In the genomic region with DNA sequence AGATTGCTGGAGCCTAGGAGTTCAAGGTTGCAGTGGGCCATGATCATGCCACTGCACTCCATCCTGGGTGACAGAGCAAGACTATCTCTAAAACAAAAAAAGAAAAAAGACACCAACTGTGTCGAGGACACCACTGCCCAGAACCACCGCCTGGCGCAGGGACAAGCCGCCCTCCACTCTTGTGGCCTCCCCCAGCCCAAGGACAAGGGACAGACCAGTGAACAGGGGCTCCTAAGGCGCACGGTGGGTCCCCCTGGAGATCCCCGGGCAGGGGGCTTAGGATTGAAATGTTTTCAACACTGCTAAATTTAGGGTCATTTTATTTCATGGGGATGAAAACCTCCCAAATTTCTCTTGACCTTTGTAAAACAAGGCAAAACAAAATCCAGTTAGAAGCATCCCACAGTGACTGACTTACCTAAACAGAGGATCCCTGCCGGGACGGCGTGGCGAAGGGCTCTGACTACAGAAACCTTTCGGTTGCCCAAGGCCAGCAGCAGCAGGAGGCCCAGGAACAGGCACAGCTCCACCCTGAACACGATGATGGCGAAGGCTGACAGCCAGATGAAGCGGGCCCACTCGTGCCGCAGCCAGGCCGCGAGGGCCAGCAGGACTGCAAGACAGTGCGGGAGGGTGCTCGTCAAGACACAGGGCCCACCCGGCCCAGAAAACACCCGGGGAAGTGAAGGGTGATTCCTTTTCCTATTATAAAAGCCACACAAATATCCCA, we compare ENCODE assay signal across 23 cellular contexts.
"Had no signal": no experiment of that assay in that cellular context is flagged by ENCODE, and none has a peak within 500 bp of the region (broad histone marks: within the 10 kb centered on the region; RNA-seq: fewer than 3 reads in every experiment).

No MANE protein-coding gene starts in this region.

- FAIRE-seq: astrocyte had no signal

- H3K4me1 Mint-ChIP-seq: activated naive CD4-positive, alpha-beta T cell treated with anti-CD3 and anti-CD28 coated beads, Interleukin-2, amount 50 U/mL, for 24 hours had no signal

- DNase-seq: activated CD4-positive, CD25-positive, alpha-beta regulatory T cell; activated CD8-positive, alpha-beta memory T cell treated with anti-CD3 and anti-CD28 coated beads, Interleukin-2, amount 50 U/mL, for 4 hours; activated CD8-positive, alpha-beta T cell treated with anti-CD3 and anti-CD28 coated beads for 36 hours; activated effector memory CD4-positive, alpha-beta T cell treated with Interleukin-2 at 50 U/mL for 16 hours; activated naive CD4-positive, alpha-beta T cell; brain microvascular endothelial cell; NCI-H1092; NCI-H1417; NCI-H1694; NCI-H2029; NCI-H2107; NCI-H2171 treated with DMSO at 0.1 percent for 48 hours; NCI-H226; NCI-H526 treated with DMSO at 0.1 percent for 48 hours; NCI-H82; T-cell had no signal

- H3K4me3 ChIP-seq: cardiac muscle cell, SK-N-MC had no signal

- H3K27ac Mint-ChIP-seq: activated CD8-positive, alpha-beta T cell treated with anti-CD3 and anti-CD28 coated beads for 36 hours; activated naive CD4-positive, alpha-beta T cell treated with anti-CD3 and anti-CD28 coated beads, Interleukin-2, amount 50 U/mL, for 24 hours; activated T-helper 1 cell treated with anti-CD3 and anti-CD28 coated beads, Interleukin-12 subunit alpha, Interleukin-12 subunit beta, Interleukin-2, Interleukin-4 antibody, amounts not matched to agents 30 ng/mL and 10 ng/mL and 1 ng/mL, durations not matched to agents 14 hours and 24 hours and 36 hours; T-cell had no signal

- H3K27me3 Mint-ChIP-seq: activated CD8-positive, alpha-beta T cell treated with anti-CD3 and anti-CD28 coated beads for 36 hours; activated naive CD4-positive, alpha-beta T cell treated with anti-CD3 and anti-CD28 coated beads, Interleukin-2, amount 50 U/mL, for 24 hours; T-cell had no signal

- H3K4me3 Mint-ChIP-seq: activated CD8-positive, alpha-beta T cell treated with anti-CD3 and anti-CD28 coated beads for 36 hours; activated naive CD4-positive, alpha-beta T cell treated with anti-CD3 and anti-CD28 coated beads, Interleukin-2, amount 50 U/mL, for 24 hours; activated T-helper 1 cell treated with anti-CD3 and anti-CD28 coated beads, Interleukin-12 subunit alpha, Interleukin-12 subunit beta, Interleukin-2, Interleukin-4 antibody, amounts not matched to agents 30 ng/mL and 10 ng/mL and 1 ng/mL, durations not matched to agents 14 hours and 24 hours and 36 hours; T-cell had no signal

- H3K9ac ChIP-seq: KMS-11 had no signal

- H3K36me3 ChIP-seq: brain microvascular endothelial cell had no signal

- H3K27ac ChIP-seq: brain microvascular endothelial cell, cardiac muscle cell, KMS-11, SK-N-MC, VCaP had no signal

- H3K9me3 Mint-ChIP-seq: activated CD8-positive, alpha-beta T cell treated with anti-CD3 and anti-CD28 coated beads for 36 hours; activated naive CD4-positive, alpha-beta T cell treated with anti-CD3 and anti-CD28 coated beads, Interleukin-2, amount 50 U/mL, for 24 hours; activated T-helper 1 cell treated with anti-CD3 and anti-CD28 coated beads, Interleukin-12 subunit alpha, Interleukin-12 subunit beta, Interleukin-2, Interleukin-4 antibody, amounts not matched to agents 30 ng/mL and 10 ng/mL and 1 ng/mL, durations not matched to agents 14 hours and 24 hours and 36 hours; T-cell had no signal
